In the genomic region with DNA sequence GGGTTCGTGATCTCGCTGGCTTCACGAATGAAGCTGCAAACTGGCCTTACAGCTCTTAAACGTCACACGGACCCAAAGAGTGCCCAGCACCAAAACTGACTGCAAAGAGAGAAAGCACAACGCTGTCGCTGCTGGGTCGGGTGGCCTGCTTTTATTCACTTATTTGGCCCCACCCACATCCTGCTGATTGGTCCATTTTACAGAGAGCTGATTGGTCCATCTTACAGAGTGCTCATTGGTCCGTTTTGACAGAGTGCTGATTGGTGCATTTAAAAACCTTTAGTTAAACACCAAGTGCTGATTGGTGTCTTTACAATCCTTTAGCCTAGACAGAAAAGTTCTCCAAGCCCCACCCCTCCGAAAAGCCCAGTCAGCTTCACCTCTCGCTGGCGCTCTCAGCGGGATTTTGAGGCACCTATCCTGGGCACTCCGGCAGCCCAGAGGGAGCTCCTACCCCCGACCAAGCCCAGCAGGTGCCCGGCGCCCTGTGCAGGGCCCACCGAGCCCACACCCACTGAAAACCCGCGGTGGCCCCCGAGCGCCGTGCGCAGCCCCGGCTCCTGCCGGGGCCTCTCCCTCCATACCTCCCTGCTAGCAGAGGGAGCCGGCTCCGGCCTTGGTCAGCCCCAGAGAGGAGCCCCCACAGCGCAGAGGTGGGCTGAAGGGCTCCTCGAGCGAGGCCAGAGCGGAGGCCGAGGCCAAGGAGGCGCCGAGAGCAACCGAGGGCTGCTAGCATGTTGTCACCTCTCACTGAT, we compare ENCODE assay signal across 2 cellular contexts.
TF ChIP-seq lines count a peak whose summit lies in the region.

No MANE protein-coding gene starts in this region.

TF ChIP-seq in WTC11, 78 proteins besides CTCF, POLR2A, EP300 and RAD21:
- TF ChIP-seq NFYB (CRISPR knock-in tag; conservative IDR thresholded peaks at IDR 0.05; ENCODE audit: low read depth) (peak; percentile 48), ARID4B (CRISPR knock-in tag; IDR thresholded peaks at IDR 0.05; ENCODE audit: borderline replicate concordance) (no peak), CDX4 (CRISPR knock-in tag; IDR thresholded peaks at IDR 0.05; ENCODE audit: borderline replicate concordance) (no peak)

TF ChIP-seq in K562, 482 proteins besides CTCF, POLR2A, EP300 and RAD21:
- TF ChIP-seq RBM25 (IDR thresholded peaks at IDR 0.05; ENCODE audit: low read depth, low read length, severe bottlenecking) (peak; percentile 47), ZNF184 (CRISPR knock-in tag; IDR thresholded peaks at IDR 0.05) (no peak), NFE2 (IDR thresholded peaks at IDR 0.05; ENCODE audit: low read depth) (no peak), NFYB (IDR thresholded peaks at IDR 0.05; ENCODE audit: extremely low read depth, insufficient read length) (peak; percentile 94), DEAF1 (CRISPR knock-in tag; IDR thresholded peaks at IDR 0.05) (no peak), ZNF316 (IDR thresholded peaks at IDR 0.05) (peak; percentile 23; the same call in 1 of the 2 replicates)
- TF ChIP-seq, protein P1, sequence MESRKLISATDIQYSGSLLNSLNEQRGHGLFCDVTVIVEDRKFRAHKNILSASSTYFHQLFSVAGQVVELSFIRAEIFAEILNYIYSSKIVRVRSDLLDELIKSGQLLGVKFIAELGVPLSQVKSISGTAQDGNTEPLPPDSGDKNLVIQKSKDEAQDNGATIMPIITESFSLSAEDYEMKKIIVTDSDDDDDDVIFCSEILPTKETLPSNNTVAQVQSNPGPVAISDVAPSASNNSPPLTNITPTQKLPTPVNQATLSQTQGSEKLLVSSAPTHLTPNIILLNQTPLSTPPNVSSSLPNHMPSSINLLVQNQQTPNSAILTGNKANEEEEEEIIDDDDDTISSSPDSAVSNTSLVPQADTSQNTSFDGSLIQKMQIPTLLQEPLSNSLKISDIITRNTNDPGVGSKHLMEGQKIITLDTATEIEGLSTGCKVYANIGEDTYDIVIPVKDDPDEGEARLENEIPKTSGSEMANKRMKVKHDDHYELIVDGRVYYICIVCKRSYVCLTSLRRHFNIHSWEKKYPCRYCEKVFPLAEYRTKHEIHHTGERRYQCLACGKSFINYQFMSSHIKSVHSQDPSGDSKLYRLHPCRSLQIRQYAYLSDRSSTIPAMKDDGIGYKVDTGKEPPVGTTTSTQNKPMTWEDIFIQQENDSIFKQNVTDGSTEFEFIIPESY (CRISPR knock-in tag; IDR thresholded peaks at IDR 0.05), result 0 out of 2 replicates have a peak, but pooled peaks have one; percentile 11
- TF ChIP-seq, protein P2, sequence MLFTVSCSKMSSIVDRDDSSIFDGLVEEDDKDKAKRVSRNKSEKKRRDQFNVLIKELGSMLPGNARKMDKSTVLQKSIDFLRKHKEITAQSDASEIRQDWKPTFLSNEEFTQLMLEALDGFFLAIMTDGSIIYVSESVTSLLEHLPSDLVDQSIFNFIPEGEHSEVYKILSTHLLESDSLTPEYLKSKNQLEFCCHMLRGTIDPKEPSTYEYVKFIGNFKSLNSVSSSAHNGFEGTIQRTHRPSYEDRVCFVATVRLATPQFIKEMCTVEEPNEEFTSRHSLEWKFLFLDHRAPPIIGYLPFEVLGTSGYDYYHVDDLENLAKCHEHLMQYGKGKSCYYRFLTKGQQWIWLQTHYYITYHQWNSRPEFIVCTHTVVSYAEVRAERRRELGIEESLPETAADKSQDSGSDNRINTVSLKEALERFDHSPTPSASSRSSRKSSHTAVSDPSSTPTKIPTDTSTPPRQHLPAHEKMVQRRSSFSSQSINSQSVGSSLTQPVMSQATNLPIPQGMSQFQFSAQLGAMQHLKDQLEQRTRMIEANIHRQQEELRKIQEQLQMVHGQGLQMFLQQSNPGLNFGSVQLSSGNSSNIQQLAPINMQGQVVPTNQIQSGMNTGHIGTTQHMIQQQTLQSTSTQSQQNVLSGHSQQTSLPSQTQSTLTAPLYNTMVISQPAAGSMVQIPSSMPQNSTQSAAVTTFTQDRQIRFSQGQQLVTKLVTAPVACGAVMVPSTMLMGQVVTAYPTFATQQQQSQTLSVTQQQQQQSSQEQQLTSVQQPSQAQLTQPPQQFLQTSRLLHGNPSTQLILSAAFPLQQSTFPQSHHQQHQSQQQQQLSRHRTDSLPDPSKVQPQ (CRISPR knock-in tag; IDR thresholded peaks at IDR 0.05; ENCODE audit: borderline replicate concordance), result no peak
